In genomic region chr2:130825972-130826253, GRCh38 we compare ENCODE assay signal across 14 cellular contexts.
"Had no signal": no experiment of that assay in that cellular context is flagged by ENCODE, and none has a peak within 500 bp of the region (broad histone marks: within the 10 kb centered on the region; RNA-seq: fewer than 3 reads in every experiment).

No MANE protein-coding gene starts in this region.

- H3K27ac Mint-ChIP-seq: activated CD4-positive, alpha-beta memory T cell treated with anti-CD3 and anti-CD28 coated beads, Interleukin-2, amount 10 ng/mL, durations not matched to agents 7 days and 5 days; activated T-cell treated with anti-CD3 and anti-CD28 coated beads, Interleukin-2, amount 50 U/mL, for 72 hours; dendritic cell treated with granulocyte-macrophage colony-stimulating factor and Interleukin-4, amounts not matched to agents 40 ng/mL and 50 ng/mL, for 4 days; memory B cell had no signal

- H3K4me3 ChIP-seq: mucosa of descending colon, tibial artery had no signal

- H3K27me3 ChIP-seq: tibial artery had no signal

- H3K9me3 Mint-ChIP-seq: activated CD4-positive, alpha-beta memory T cell treated with anti-CD3 and anti-CD28 coated beads, Interleukin-2, amount 10 ng/mL, durations not matched to agents 7 days and 5 days; activated naive CD4-positive, alpha-beta T cell treated with anti-CD3 and anti-CD28 coated beads, Interleukin-2, amount 50 U/mL, for 72 hours; activated T-cell treated with anti-CD3 and anti-CD28 coated beads, Interleukin-2, amount 50 U/mL, for 72 hours; dendritic cell treated with granulocyte-macrophage colony-stimulating factor and Interleukin-4, amounts not matched to agents 40 ng/mL and 50 ng/mL, for 4 days; memory B cell; naive thymus-derived CD8-positive, alpha-beta T cell had no signal

- DNase-seq: activated CD4-positive, alpha-beta memory T cell treated with anti-CD3 and anti-CD28 coated beads, Interleukin-2, amount 10 ng/mL, durations not matched to agents 7 days and 5 days; activated CD4-positive, alpha-beta T cell treated with anti-CD3 and anti-CD28 coated beads for 36 hours; activated gamma-delta T cell; activated T-cell treated with anti-CD3 and anti-CD28 coated beads, Interleukin-2, amount 50 U/mL, for 72 hours; left ventricle myocardium superior; mucosa of descending colon; right cardiac atrium; stimulated activated CD4-positive, alpha-beta T cell treated with anti-CD3 and anti-CD28 coated beads, Interleukin-1b, Interleukin-23, amount 100 ng/mL, for 48 hours; T-helper 2 cell; tibial artery had no signal

- ATAC-seq: activated CD4-positive, alpha-beta T cell treated with anti-CD3 and anti-CD28 coated beads for 36 hours; activated naive CD4-positive, alpha-beta T cell treated with anti-CD3 and anti-CD28 coated beads, Interleukin-2, amount 50 U/mL, for 72 hours; activated T-cell treated with anti-CD3 and anti-CD28 coated beads, Interleukin-2, amount 50 U/mL, for 72 hours; left ventricle myocardium superior; naive thymus-derived CD8-positive, alpha-beta T cell; right cardiac atrium had no signal

- H3K36me3 Mint-ChIP-seq: activated naive CD4-positive, alpha-beta T cell treated with anti-CD3 and anti-CD28 coated beads, Interleukin-2, amount 50 U/mL, for 72 hours; memory B cell; naive thymus-derived CD8-positive, alpha-beta T cell had no signal

- H3K27me3 Mint-ChIP-seq: memory B cell; naive thymus-derived CD8-positive, alpha-beta T cell had no signal

- H3K27ac ChIP-seq: tibial artery had no signal

- H3K4me3 Mint-ChIP-seq: activated CD4-positive, alpha-beta memory T cell treated with anti-CD3 and anti-CD28 coated beads, Interleukin-2, amount 10 ng/mL, durations not matched to agents 7 days and 5 days; activated CD4-positive, alpha-beta T cell treated with anti-CD3 and anti-CD28 coated beads for 36 hours; dendritic cell treated with granulocyte-macrophage colony-stimulating factor and Interleukin-4, amounts not matched to agents 40 ng/mL and 50 ng/mL, for 4 days; memory B cell; naive thymus-derived CD8-positive, alpha-beta T cell had no signal

- H3K36me3 ChIP-seq: tibial artery had no signal

- H3K9me3 ChIP-seq: mucosa of descending colon, tibial artery had no signal
